ENCODE assay signal across 12 cellular contexts in the genomic region with DNA sequence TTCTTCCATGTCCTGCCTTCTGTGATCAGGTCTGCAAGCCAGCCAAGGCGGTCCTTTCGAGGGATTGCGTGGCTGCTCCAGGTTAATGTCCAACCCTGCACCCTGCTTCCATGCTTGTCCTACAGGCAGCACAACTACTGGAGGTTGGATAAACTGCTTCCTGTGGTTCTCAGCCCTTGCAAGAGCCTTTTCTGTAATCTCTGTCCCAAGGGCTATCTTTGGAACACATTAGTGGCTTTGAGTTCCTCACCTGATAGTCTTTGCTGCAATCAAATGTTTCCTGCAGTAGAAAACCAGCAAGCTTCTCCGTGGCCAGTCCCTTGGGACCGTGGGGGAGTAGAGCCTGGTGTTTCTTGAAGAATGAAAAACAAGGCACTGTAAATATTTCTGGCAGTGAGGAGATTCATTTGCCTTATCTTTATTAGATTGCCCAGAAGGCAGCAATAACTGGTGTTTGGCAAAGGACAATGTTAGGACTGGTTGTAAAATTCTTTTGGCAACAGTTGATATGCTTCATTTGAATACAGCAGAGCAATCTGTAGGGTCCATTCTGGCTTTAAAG.
DNase-seq lines count a peak whose midpoint lies in the region; TF ChIP-seq lines count a peak whose summit lies in the region.
"Had no signal": no experiment of that assay in that cellular context is flagged by ENCODE, and none has a peak within 500 bp of the region (broad histone marks: within the 10 kb centered on the region; RNA-seq: fewer than 3 reads in every experiment).

No MANE protein-coding gene starts in this region.

- H3K56ac ChIP-seq in mesendoderm (ENCODE audit: low read length), result no peak overlapping the region

- no peak overlapping the region for H4K8ac ChIP-seq in mesendoderm (ENCODE audit: low read depth, low read length)

- H3K79me2 ChIP-seq in mesendoderm (ENCODE audit: control insufficient read depth, insufficient read depth, low read length), result no peaks in the 10 kb centered on the region

- no peak for TF ChIP-seq CTCF in HEK293 (tag by site-specific recombination; IDR thresholded peaks at IDR 0.05)
- TF ChIP-seq CTCF in VCaP (conservative IDR thresholded peaks at IDR 0.05), result no peak
- TF ChIP-seq CTCF in tibial nerve (IDR thresholded peaks at IDR 0.05), result no peak

- no peak overlapping the region for H2BK15ac ChIP-seq in mesendoderm (replicated peaks; ENCODE audit: low read depth)

- H3K9ac ChIP-seq in BLaER1 treated with 17β-estradiol and CSF1 and Interleukin-3, amounts not matched to agents 10 nM and 100 nM, result peak overlapping the region in 1 of 11 experiments; percentile 4; a peak in 1 of 22 replicates
- no peak overlapping the region for H3K9ac ChIP-seq in mesendoderm (ENCODE audit: low read length)

- no peak overlapping the region for H3K4ac ChIP-seq in mesendoderm (ENCODE audit: low read depth, low read length)

- peak; percentile 76 for DNase-seq in mesendoderm
- DNase-seq in COLO668 (lab: John Stamatoyannopoulos, UW; ENCODE audit: unreplicated experiment), result no peak
- DNase-seq in MV-4-11 (lab: John Stamatoyannopoulos, UW), result no peak
- no peak for DNase-seq in tibial nerve (ENCODE audit: low spot score in 2 of 2)
- DNase-seq in occipital lobe (lab: John Stamatoyannopoulos, UW), result no peak
- DNase-seq: activated gamma-delta T cell; CD8-positive, alpha-beta T cell; NCI-H1092; stimulated activated CD4-positive, alpha-beta T cell treated with anti-CD3 and anti-CD28 coated beads, Interleukin-4, amount 100 ng/mL, for 4 hours had no signal

- H3K36me3 ChIP-seq in BLaER1 treated with 17β-estradiol and CSF1 and Interleukin-3, amounts not matched to agents 10 nM and 100 nM, result no peaks in the 10 kb centered on the region
- H3K36me3 ChIP-seq in HEK293 (ENCODE audit: control insufficient read depth in 2 of 2, insufficient read depth in 1 of 2, low read length in 2 of 2), result no peaks in the 10 kb centered on the region
- no peaks in the 10 kb centered on the region for H3K36me3 ChIP-seq in mesendoderm (ENCODE audit: control insufficient read depth, insufficient read depth, low read length)
- H3K36me3 ChIP-seq in tibial nerve, result no peaks in the 10 kb centered on the region

- peak overlapping the region; percentile 41 to 82 (median 69) for H3K4me2 ChIP-seq in BLaER1 treated with 17β-estradiol and CSF1 and Interleukin-3, amounts not matched to agents 10 nM and 100 nM
- no peak overlapping the region for H3K4me2 ChIP-seq in mesendoderm (ENCODE audit: low read length)

- TF ChIP-seq POLR2A in tibial nerve (IDR thresholded peaks at IDR 0.05), result no peak

- H3K4me3 ChIP-seq in BLaER1 treated with 17β-estradiol and CSF1 and Interleukin-3, amounts not matched to agents 10 nM and 100 nM, result no peak overlapping the region
- H3K4me3 ChIP-seq in HEK293 (ENCODE audit: low read depth, low read length) (no peak overlapping the region), mesendoderm (ENCODE audit: low read length) (no peak overlapping the region), tibial nerve (no peak overlapping the region)

- no peaks in the 10 kb centered on the region for H3K9me3 ChIP-seq in BLaER1 treated with 17β-estradiol and CSF1 and Interleukin-3, amounts not matched to agents 10 nM and 100 nM (replicated peaks in 1 of 11)
- H3K9me3 ChIP-seq in HEK293 (ENCODE audit: control insufficient read depth, insufficient read depth, low read depth, low read length) (no peaks in the 10 kb centered on the region), tibial nerve (no peaks in the 10 kb centered on the region)

- no peak for TF ChIP-seq EP300 in tibial nerve (IDR thresholded peaks at IDR 0.05)

- no peak overlapping the region for H2BK5ac ChIP-seq in mesendoderm (ENCODE audit: low read length)

- CTCF ChIA-PET in HEK293 (lab: Yijun Ruan, JAX), result no interaction called here

- no peaks in the 10 kb centered on the region for H3K79me1 ChIP-seq in mesendoderm (ENCODE audit: low read length)

- H3K4me1 ChIP-seq in BLaER1 treated with 17β-estradiol and CSF1 and Interleukin-3, amounts not matched to agents 10 nM and 100 nM, result peaks cover 0 to 51% (median 41%) of the 10 kb centered on the region in 10 experiments; a peak in 19 of 20 replicates
- H3K4me1 ChIP-seq in HEK293 (ENCODE audit: control insufficient read depth, insufficient read depth, low read length) (peaks cover 8% of the 10 kb centered on the region), mesendoderm (ENCODE audit: control insufficient read depth, low read depth, low read length) (no peaks in the 10 kb centered on the region), tibial nerve (peaks cover 0 to 6% (median 0%) of the 10 kb centered on the region in 4 donors)

- no peak overlapping the region for H2AK5ac ChIP-seq in mesendoderm (ENCODE audit: low read length)

- no peak overlapping the region for H3K18ac ChIP-seq in mesendoderm (ENCODE audit: low read length)

- no peak overlapping the region for H2BK120ac ChIP-seq in mesendoderm (ENCODE audit: low read depth, low read length)

- H3K27ac ChIP-seq in BLaER1 treated with 17β-estradiol and CSF1 and Interleukin-3, amounts not matched to agents 10 nM and 100 nM, result peak overlapping the region in 2 of 11 experiments; percentile 27 to 46; a peak in 4 of 22 replicates
- H3K27ac ChIP-seq in HEK293 (ENCODE audit: extremely low read depth, low read depth, low read length) (peak overlapping the region; percentile 40; the same call in 1 of the 2 replicates), VCaP (peak overlapping the region; percentile 89), mesendoderm (ENCODE audit: low read depth, low read length) (no peak overlapping the region), tibial nerve (no peak overlapping the region)

- H4K20me1 ChIP-seq in BLaER1 treated with 17β-estradiol and CSF1 and Interleukin-3, amounts not matched to agents 10 nM and 100 nM, result no peaks in the 10 kb centered on the region

- H3K27me3 ChIP-seq in BLaER1 treated with 17β-estradiol and CSF1 and Interleukin-3, amounts not matched to agents 10 nM and 100 nM, result no peaks in the 10 kb centered on the region
- H3K27me3 ChIP-seq in mesendoderm (ENCODE audit: insufficient read depth, low read length, poor library complexity), result no peaks in the 10 kb centered on the region
- no peaks in the 10 kb centered on the region for H3K27me3 ChIP-seq in tibial nerve

- H4K5ac ChIP-seq in mesendoderm (ENCODE audit: low read length), result no peak overlapping the region

- H3K23ac ChIP-seq in mesendoderm (ENCODE audit: low read length), result no peak overlapping the region

- POLR2A ChIA-PET in HEK293 (lab: Yijun Ruan, JAX), result no interaction called here

- whole genome bisulfite sequencing in mesendoderm (ENCODE audit: extremely low coverage, insufficient coverage, low lambda C conversion rate), result no CpG with 5 or more reads among the region's 5 CpGs
- 64 to 68% methylated on average over 5 of the region's 5 CpGs for WGBS in tibial nerve, 2 donors

TF ChIP-seq in HEK293, 187 proteins besides CTCF, POLR2A, EP300 and RAD21 (continues in another document):
- TF ChIP-seq, protein P1, sequence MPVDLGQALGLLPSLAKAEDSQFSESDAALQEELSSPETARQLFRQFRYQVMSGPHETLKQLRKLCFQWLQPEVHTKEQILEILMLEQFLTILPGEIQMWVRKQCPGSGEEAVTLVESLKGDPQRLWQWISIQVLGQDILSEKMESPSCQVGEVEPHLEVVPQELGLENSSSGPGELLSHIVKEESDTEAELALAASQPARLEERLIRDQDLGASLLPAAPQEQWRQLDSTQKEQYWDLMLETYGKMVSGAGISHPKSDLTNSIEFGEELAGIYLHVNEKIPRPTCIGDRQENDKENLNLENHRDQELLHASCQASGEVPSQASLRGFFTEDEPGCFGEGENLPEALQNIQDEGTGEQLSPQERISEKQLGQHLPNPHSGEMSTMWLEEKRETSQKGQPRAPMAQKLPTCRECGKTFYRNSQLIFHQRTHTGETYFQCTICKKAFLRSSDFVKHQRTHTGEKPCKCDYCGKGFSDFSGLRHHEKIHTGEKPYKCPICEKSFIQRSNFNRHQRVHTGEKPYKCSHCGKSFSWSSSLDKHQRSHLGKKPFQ (tag by site-specific recombination; IDR thresholded peaks at IDR 0.05), result peak; percentile 62; the same call in 1 of the 2 replicates
- TF ChIP-seq ZNF837 (tag by site-specific recombination; IDR thresholded peaks at IDR 0.05) (no peak), ZFP3 (tag by site-specific recombination; IDR thresholded peaks at IDR 0.05; ENCODE audit: low read depth) (no peak), ZNF596 (tag by site-specific recombination; IDR thresholded peaks at IDR 0.05) (peak; percentile 54), ZNF2 (tag by site-specific recombination; IDR thresholded peaks at IDR 0.05) (no peak), KLF16 (tag by site-specific recombination; IDR thresholded peaks at IDR 0.05) (no peak), ZNF146 (tag by site-specific recombination; IDR thresholded peaks at IDR 0.05) (no peak), ZNF324 (tag by site-specific recombination; IDR thresholded peaks at IDR 0.05) (no peak), ZNF202 (tag by site-specific recombination; IDR thresholded peaks at IDR 0.05; ENCODE audit: borderline replicate concordance) (no peak), ZNF341 (tag by site-specific recombination; IDR thresholded peaks at IDR 0.05; ENCODE audit: low read depth) (0 out of 2 replicates have a peak, but pooled peaks have one; percentile 11), ZNF792 (tag by site-specific recombination; IDR thresholded peaks at IDR 0.05) (0 out of 2 replicates have a peak, but pooled peaks have one; percentile 24), ZNF140 (tag by site-specific recombination; IDR thresholded peaks at IDR 0.05) (no peak)
- TF ChIP-seq, protein P2, sequence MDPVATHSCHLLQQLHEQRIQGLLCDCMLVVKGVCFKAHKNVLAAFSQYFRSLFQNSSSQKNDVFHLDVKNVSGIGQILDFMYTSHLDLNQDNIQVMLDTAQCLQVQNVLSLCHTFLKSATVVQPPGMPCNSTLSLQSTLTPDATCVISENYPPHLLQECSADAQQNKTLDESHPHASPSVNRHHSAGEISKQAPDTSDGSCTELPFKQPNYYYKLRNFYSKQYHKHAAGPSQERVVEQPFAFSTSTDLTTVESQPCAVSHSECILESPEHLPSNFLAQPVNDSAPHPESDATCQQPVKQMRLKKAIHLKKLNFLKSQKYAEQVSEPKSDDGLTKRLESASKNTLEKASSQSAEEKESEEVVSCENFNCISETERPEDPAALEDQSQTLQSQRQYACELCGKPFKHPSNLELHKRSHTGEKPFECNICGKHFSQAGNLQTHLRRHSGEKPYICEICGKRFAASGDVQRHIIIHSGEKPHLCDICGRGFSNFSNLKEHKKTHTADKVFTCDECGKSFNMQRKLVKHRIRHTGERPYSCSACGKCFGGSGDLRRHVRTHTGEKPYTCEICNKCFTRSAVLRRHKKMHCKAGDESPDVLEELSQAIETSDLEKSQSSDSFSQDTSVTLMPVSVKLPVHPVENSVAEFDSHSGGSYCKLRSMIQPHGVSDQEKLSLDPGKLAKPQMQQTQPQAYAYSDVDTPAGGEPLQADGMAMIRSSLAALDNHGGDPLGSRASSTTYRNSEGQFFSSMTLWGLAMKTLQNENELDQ (tag by site-specific recombination; IDR thresholded peaks at IDR 0.05; ENCODE audit: low read depth), result no peak

Comparison
In these comparisons a context has a peak if more than half of its experiments do, and no peak if none do; other contexts are left out.
1. H3K27ac ChIP-seq: peak in HEK293 (single experiment) and VCaP (single experiment); none in mesendoderm (single experiment) and tibial nerve (0 of 4).